Comparison of ENCODE assay signal across 2 cellular contexts in genomic region chr13:39040206-39040605, GRCh38.
TF ChIP-seq lines count a peak whose summit lies in the region.

No MANE protein-coding gene starts in this region.

TF ChIP-seq in GM12878, 131 proteins besides CTCF, POLR2A, EP300 and RAD21:
- TF ChIP-seq ATF7 (IDR thresholded peaks at IDR 0.05; ENCODE audit: low read depth) (no peak), SKIL (IDR thresholded peaks at IDR 0.05; ENCODE audit: low read depth, poor library complexity, severe bottlenecking) (no peak), ATF3 (IDR thresholded peaks at IDR 0.05; ENCODE audit: borderline replicate concordance, extremely low read depth, low read depth, low read length) (no peak), CREM (IDR thresholded peaks at IDR 0.05; ENCODE audit: low read depth) (no peak), STAT3 (IDR thresholded peaks at IDR 0.05; ENCODE audit: low read depth, low read length) (no peak), ZSCAN29 (IDR thresholded peaks at IDR 0.05) (no peak), ZNF217 (IDR thresholded peaks at IDR 0.05) (no peak), ZNF207 (IDR thresholded peaks at IDR 0.05; ENCODE audit: borderline replicate concordance) (no peak), RFX5 (IDR thresholded peaks at IDR 0.05; ENCODE audit: low read depth, low read length) (no peak), ESRRA (IDR thresholded peaks at IDR 0.05; ENCODE audit: low read length) (no peak), ASH2L (IDR thresholded peaks at IDR 0.05; ENCODE audit: borderline replicate concordance, low read depth) (no peak), RELA (IDR thresholded peaks at IDR 0.05; ENCODE audit: borderline replicate concordance, partially characterized antibody) (no peak), ZNF622 (IDR thresholded peaks at IDR 0.05) (no peak)

TF ChIP-seq in neural cell, 6 proteins besides CTCF, POLR2A, EP300 and RAD21:
- no peak for TF ChIP-seq MXI1 (conservative IDR thresholded peaks at IDR 0.05; ENCODE audit: poor library complexity, severe bottlenecking)
- no peak for TF ChIP-seq SMC3 (conservative IDR thresholded peaks at IDR 0.05; ENCODE audit: poor library complexity)
